14 cellular contexts compared by ENCODE assay signal in the genomic region with DNA sequence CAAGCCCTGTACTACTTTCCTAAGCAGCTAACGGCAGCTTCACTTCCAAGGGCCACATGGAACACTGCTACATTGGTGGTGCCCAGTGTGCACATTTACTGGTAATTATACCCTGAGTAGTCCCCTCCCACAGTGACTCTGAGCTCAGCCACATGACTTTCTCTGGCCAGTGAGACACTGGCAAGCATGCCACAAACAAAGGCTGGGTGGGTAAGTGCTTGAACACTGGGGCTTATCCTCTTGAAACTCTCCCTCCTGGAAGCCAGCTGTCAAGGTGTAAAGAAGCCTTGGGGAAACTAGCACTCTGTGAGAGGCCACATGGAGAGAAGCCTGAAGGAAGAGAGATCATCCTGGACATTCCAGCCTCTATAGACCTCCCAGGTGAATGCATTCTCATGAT. TPM values are rescaled to one million over a fixed set of nuclear protein-coding genes. Genes with fewer than 3 reads are reported as not detected.
"Had no signal": no experiment of that assay in that cellular context is flagged by ENCODE, and none has a peak within 500 bp of the region (broad histone marks: within the 10 kb centered on the region; RNA-seq: fewer than 3 reads in every experiment).

No MANE protein-coding gene starts in this region.

- H3K27ac ChIP-seq: dorsolateral prefrontal cortex, heart right ventricle, left ventricle myocardium inferior, upper lobe of right lung had no signal

- H3K9me3 ChIP-seq: heart right ventricle, left ventricle myocardium inferior, upper lobe of right lung had no signal

- DNase-seq: activated gamma-delta T cell; activated T-cell treated with anti-CD3 and anti-CD28 coated beads, Interleukin-2, amount 50 U/mL, for 4 hours; dorsolateral prefrontal cortex; heart right ventricle; left ventricle myocardium inferior; mesendoderm; stimulated activated CD4-positive, alpha-beta T cell treated with anti-CD3 and anti-CD28 coated beads, Interleukin-12 subunit alpha, Interleukin-12 subunit beta, amount 100 ng/mL, for 4 hours; upper lobe of right lung had no signal

- ATAC-seq: activated T-cell treated with anti-CD3 and anti-CD28 coated beads, Interleukin-2, amount 50 U/mL, for 4 hours; heart right ventricle; upper lobe of right lung had no signal

- H3K27ac Mint-ChIP-seq: activated naive CD8-positive, alpha-beta T cell; stimulated activated naive CD8-positive, alpha-beta T cell treated with anti-CD3 and anti-CD28 coated beads, Interleukin-15, Interleukin-2, amounts not matched to agents 100 ng/mL and 50 ng/mL, for 24 hours had no signal

- H3K9me3 Mint-ChIP-seq: activated T-cell treated with anti-CD3 and anti-CD28 coated beads, Interleukin-2, amount 50 U/mL, for 4 hours; stimulated activated naive CD8-positive, alpha-beta T cell treated with anti-CD3 and anti-CD28 coated beads, Interleukin-15, Interleukin-2, amounts not matched to agents 100 ng/mL and 50 ng/mL, for 24 hours had no signal

- H3K4me3 Mint-ChIP-seq: activated naive CD8-positive, alpha-beta T cell; activated T-cell treated with anti-CD3 and anti-CD28 coated beads, Interleukin-2, amount 50 U/mL, for 4 hours; stimulated activated naive CD8-positive, alpha-beta T cell treated with anti-CD3 and anti-CD28 coated beads, Interleukin-15, Interleukin-2, amounts not matched to agents 100 ng/mL and 50 ng/mL, for 24 hours had no signal

- H3K36me3 Mint-ChIP-seq: activated naive CD8-positive, alpha-beta T cell had no signal

RNA-seq across cellular contexts. Expression of a gene that starts 54.4 kb away (rescaled TPM):
- total RNA-seq: activated T-cell treated with anti-CD3 and anti-CD28 coated beads, Interleukin-2, amount 50 U/mL, for 4 hours; chondrocyte; endothelial cell of umbilical vein; left ventricle myocardium inferior; pulmonary artery endothelial cell; T-helper 2 cell treated with Interferon-gamma antibody and Interleukin-4, amounts not matched to agents 100 ng/mL and 5 ng/mL, for 36 hours; upper lobe of right lung had no signal
